Comparison of ENCODE assay signal across 27 cellular contexts in the genomic region with DNA sequence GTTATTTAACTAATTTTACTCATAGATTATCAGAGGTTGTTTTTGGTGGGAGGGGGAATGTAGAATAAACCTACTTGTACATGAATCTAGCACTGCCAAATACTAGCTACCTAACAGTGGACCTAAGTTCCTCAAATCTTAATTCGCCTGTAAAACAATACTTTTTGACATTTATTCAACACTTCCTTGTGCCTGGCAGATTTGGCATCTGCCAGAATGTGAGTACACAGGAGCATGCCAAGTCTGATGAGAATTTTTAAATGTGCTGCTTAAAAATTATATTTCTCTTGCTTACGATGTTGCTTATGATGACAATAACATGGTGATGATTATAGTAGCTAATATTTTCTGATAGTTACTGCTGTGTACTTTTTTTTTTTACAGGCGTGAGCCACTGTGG.
DNase-seq lines count a peak whose midpoint lies in the region; ATAC-seq, FAIRE-seq and TF ChIP-seq lines count a peak whose summit lies in the region.
"Had no signal": no experiment of that assay in that cellular context is flagged by ENCODE, and none has a peak within 500 bp of the region (broad histone marks: within the 10 kb centered on the region; RNA-seq: fewer than 3 reads in every experiment).

No MANE protein-coding gene starts in this region.

- H3K4me3 ChIP-seq in A673 (ENCODE audit: low read depth, low read length, poor library complexity, severe bottlenecking) = no peak overlapping the region
- no peak overlapping the region for H3K4me3 ChIP-seq in body of pancreas
- no peak overlapping the region for H3K4me3 ChIP-seq in pancreas
- H3K4me3 ChIP-seq: SJSA1 had no signal

- H3K27ac ChIP-seq in A673 (ENCODE audit: low read depth, low read length, poor library complexity, severe bottlenecking) (peak overlapping the region; percentile 68), body of pancreas (peak overlapping the region in 2 of 4 donors; percentile 24 to 63), pancreas (peak overlapping the region in 2 of 4 donors; percentile 31 to 38)
- H3K27ac ChIP-seq: 22Rv1, HL-60, SJSA1 had no signal

- ATAC-seq in body of pancreas (peak; percentile 30), pancreas (peak; percentile 43 to 75 (median 55)), GM19351 (IDR thresholded peaks at IDR 0.05; ENCODE audit: unreplicated experiment) (no peak)

- H3K9me3 ChIP-seq in A673 (ENCODE audit: low read depth, low read length, poor library complexity, severe bottlenecking) (no peaks in the 10 kb centered on the region), body of pancreas (no peaks in the 10 kb centered on the region), pancreas (no peaks in the 10 kb centered on the region)
- H3K9me3 ChIP-seq: BE2C, SJSA1 had no signal

- no peak for FAIRE-seq in pancreas (lab: Jason Lieb, UNC)
- FAIRE-seq: GM18507 had no signal

- 23 to 25% methylated on average over 3 of the region's 3 CpGs for WGBS in body of pancreas, 2 donors
- WGBS in pancreas, 2 donors = 23 to 24% methylated on average over 3 of the region's 3 CpGs

- TF ChIP-seq CTCF in A673 (conservative IDR thresholded peaks at IDR 0.05; ENCODE audit: low read depth, low read length) (no peak), body of pancreas (IDR thresholded peaks at IDR 0.05) (no peak), pancreas (IDR thresholded peaks at IDR 0.05) (no peak)

- no TSS peak for BruUV-seq in A673 (replicated peaks; lab: Mats Ljungman, UMichigan)

- DNase-seq in A673 (ENCODE audit: low spot score) = no peak
- peak; percentile 39 for DNase-seq in NCI-H446 treated with DMSO at 0.1 percent for 48 hours (lab: John Stamatoyannopoulos, UW)
- DNase-seq in body of pancreas = no peak
- DNase-seq in pancreas = no peak
- no peak for DNase-seq in H4 (ENCODE audit: low spot score)
- DNase-seq in DMS153 treated with DMSO at 0.1 percent for 48 hours (lab: John Stamatoyannopoulos, UW; ENCODE audit: unreplicated experiment) = no peak
- no peak for DNase-seq in NCI-H1105 (lab: John Stamatoyannopoulos, UW)
- DNase-seq: ACHN, BE2C, Calu3, DND-41, GOT3, HCEC 1CT, Karpas-422, NCI-H1092, NCI-H1436, NCI-H187 treated with DMSO at 0.1 percent for 48 hours, NCI-H2107, NCI-H524 treated with DMSO at 0.1 percent for 48 hours, NCI-H774, Right ventricle myocardium superior, RPMI8226 had no signal

- H3K4me1 ChIP-seq in A673 (ENCODE audit: insufficient read depth, low read length, poor library complexity, severe bottlenecking) = peaks cover 50% of the 10 kb centered on the region
- H3K4me1 ChIP-seq in body of pancreas = peaks cover 16% of the 10 kb centered on the region
- peaks cover 8 to 21% (median 11%) of the 10 kb centered on the region in 3 donors for H3K4me1 ChIP-seq in pancreas
- H3K4me1 ChIP-seq: BE2C had no signal

- intact Hi-C loops in A673 (cut with micrococcal nuclease; ENCODE audit: unreplicated experiment) (no loop called here), body of pancreas (cut with DNase I) (no loop called here), pancreas (cut with DNase I) (no loop called here)

- no peak for TF ChIP-seq POLR2A in body of pancreas (IDR thresholded peaks at IDR 0.05)

- no peaks in the 10 kb centered on the region for H3K36me3 ChIP-seq in A673 (ENCODE audit: insufficient read depth, low read length, poor library complexity, severe bottlenecking)
- no peaks in the 10 kb centered on the region for H3K36me3 ChIP-seq in body of pancreas (replicated peaks in 1 of 2; ENCODE audit: insufficient read depth in 1 of 2, low read depth in 2 of 2)
- H3K36me3 ChIP-seq in pancreas = no peaks in the 10 kb centered on the region
- H3K36me3 ChIP-seq: BE2C, SJSA1 had no signal

- H3K27me3 ChIP-seq in A673 (replicated peaks; ENCODE audit: insufficient read depth, low read depth, low read length, poor library complexity) = no peaks in the 10 kb centered on the region
- H3K27me3 ChIP-seq in body of pancreas = no peaks in the 10 kb centered on the region
- H3K27me3 ChIP-seq in pancreas = no peaks in the 10 kb centered on the region
- H3K27me3 ChIP-seq: BE2C, SJSA1 had no signal

- POLR2A ChIA-PET in A673 (lab: Charles Lee; ENCODE audit: low non-redundant PET) = no interaction called here

- CTCF ChIA-PET in A673 (lab: Charles Lee) = no interaction called here
